In the genomic region with DNA sequence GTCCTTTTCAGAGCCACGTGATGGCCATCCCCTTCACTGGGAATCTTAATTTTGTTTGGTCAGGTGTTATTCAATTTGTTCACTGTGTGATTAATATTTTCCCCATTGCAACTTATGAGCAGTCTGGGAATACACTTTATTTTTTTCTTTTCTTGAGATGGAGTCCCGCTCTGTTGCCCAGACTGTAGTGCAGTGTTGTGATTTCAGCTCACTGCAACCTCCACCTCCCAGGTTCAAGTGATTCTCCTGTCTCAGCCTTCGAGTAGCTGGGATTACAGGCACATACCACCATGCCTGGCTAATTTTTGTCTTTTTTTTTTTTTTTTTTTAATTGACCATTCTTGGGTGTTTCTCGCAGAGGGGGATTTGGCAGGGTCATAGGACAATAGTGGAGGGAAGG, we compare ENCODE assay signal across 2 cellular contexts. TPM values are rescaled to one million over a fixed set of nuclear protein-coding genes. Genes with fewer than 3 reads are reported as not detected.
"Had no signal": no experiment of that assay in that cellular context is flagged by ENCODE, and none has a peak within 500 bp of the region (broad histone marks: within the 10 kb centered on the region; RNA-seq: fewer than 3 reads in every experiment).

No MANE protein-coding gene starts in this region.

RNA-seq across cellular contexts. Expression of gene ARHGAP9, which starts 26.9 kb away (rescaled TPM):
- total RNA-seq: lung microvascular endothelial cell, mesothelial cell of epicardium had no signal
